In genomic region chr6:109382576-109383437, GRCh38 we compare ENCODE assay signal across 8 cellular contexts. TPM values are rescaled to one million over a fixed set of nuclear protein-coding genes. Genes with fewer than 3 reads are reported as not detected.
DNase-seq lines count a peak whose midpoint lies in the region; ATAC-seq and TF ChIP-seq lines count a peak whose summit lies in the region.

No MANE protein-coding gene starts in this region.

- H3K27ac Mint-ChIP-seq in WTC11, result peak overlapping the region; percentile 99
- peak overlapping the region; percentile 99 to 100 (median 99) for H3K27ac Mint-ChIP-seq in immature natural killer cell

- DNase-seq in AG08396 (ENCODE audit: low spot score) (peak; percentile 92), NCI-H2227 (lab: John Stamatoyannopoulos, UW; ENCODE audit: unreplicated experiment) (peak; percentile 92), WTC11 (ENCODE audit: low spot score) (peak; percentile 89), cardiac fibroblast (ENCODE audit: low read depth in 2 of 2) (peak; percentile 97), immature natural killer cell (peak; percentile 94 to 97 (median 96)), smooth muscle cell of the brain vasculature (ENCODE audit: low read depth, low spot score) (peak; percentile 90)

- POLR2A ChIA-PET in WTC11 (lab: Charles Lee), result interaction anchor here (1.1 to 1.9 kb wide), 3 partner anchors 59 to 288 kb away, joined by 3 to 12 read pairs (median 5); partner anchors contain the start of genes CEP57L1, MICAL1, PPIL6 and SESN1

- H3K4me3 ChIP-seq in cardiac fibroblast (replicated peaks in 1 of 2; ENCODE audit: low read depth in 2 of 2, low read length in 2 of 2), result peak overlapping the region; percentile 92 to 98

- H3K36me3 Mint-ChIP-seq in WTC11, result peaks cover 8% of the 10 kb centered on the region
- peaks cover 1 to 12% (median 10%) of the 10 kb centered on the region in 3 donors for H3K36me3 Mint-ChIP-seq in immature natural killer cell

- TF ChIP-seq CTCF in WTC11 (IDR thresholded peaks at IDR 0.05) (0 out of 2 replicates have a peak, but pooled peaks have one; percentile 23), cardiac fibroblast (IDR thresholded peaks at IDR 0.05; ENCODE audit: low read depth, low read length) (peak; percentile 25)

- ATAC-seq in GM18907 (IDR thresholded peaks at IDR 0.05; ENCODE audit: unreplicated experiment), result peak; percentile 77
- peak; percentile 67 for ATAC-seq in HG03175 (IDR thresholded peaks at IDR 0.05; ENCODE audit: unreplicated experiment)
- ATAC-seq in WTC11, result peak; percentile 79

- H3K27me3 Mint-ChIP-seq in WTC11 (ENCODE audit: low read depth), result no peaks in the 10 kb centered on the region
- peaks cover 19 to 22% (median 21%) of the 10 kb centered on the region in 3 donors for H3K27me3 Mint-ChIP-seq in immature natural killer cell (ENCODE audit: low read depth in 3 of 3)

- CTCF ChIA-PET in WTC11 (lab: Charles Lee), result interaction anchor here (0.6 to 3.7 kb wide), 16 partner anchors 9 to 891 kb away, joined by 3 to 27 read pairs (median 4); partner anchors contain the start of genes PPIL6, SESN1 and SMPD2

- peak overlapping the region; percentile 92 for H3K4me3 Mint-ChIP-seq in WTC11
- H3K4me3 Mint-ChIP-seq in immature natural killer cell, result peak overlapping the region; percentile 93 to 98 (median 97)

- H3K9me3 Mint-ChIP-seq in WTC11 (no peaks in the 10 kb centered on the region), immature natural killer cell (no peaks in the 10 kb centered on the region)

- H3K4me1 Mint-ChIP-seq in WTC11, result peaks cover 28% of the 10 kb centered on the region
- peaks cover 54 to 60% of the 10 kb centered on the region in 2 donors for H3K4me1 Mint-ChIP-seq in immature natural killer cell

TF ChIP-seq in WTC11, 78 proteins besides CTCF, POLR2A, EP300 and RAD21 (continues in another document):
- TF ChIP-seq GRHL2 (CRISPR knock-in tag; IDR thresholded peaks at IDR 0.05; ENCODE audit: insufficient replicate concordance, severe bottlenecking), result no peak
- peak; percentile 96 for TF ChIP-seq USF1 (CRISPR knock-in tag; IDR thresholded peaks at IDR 0.05)
- no peak for TF ChIP-seq SMAD3 (CRISPR knock-in tag; IDR thresholded peaks at IDR 0.05; ENCODE audit: borderline replicate concordance)
- no peak for TF ChIP-seq E2F1 (CRISPR knock-in tag; IDR thresholded peaks at IDR 0.05)
- no peak; the same call in 1 of the 2 replicates for TF ChIP-seq ARID4B (CRISPR knock-in tag; IDR thresholded peaks at IDR 0.05; ENCODE audit: borderline replicate concordance)
- no peak for TF ChIP-seq ESRRA (CRISPR knock-in tag; IDR thresholded peaks at IDR 0.05; ENCODE audit: borderline replicate concordance)
- no peak for TF ChIP-seq ZNF138 (CRISPR knock-in tag; conservative IDR thresholded peaks at IDR 0.05)
- TF ChIP-seq USF2 (CRISPR knock-in tag; IDR thresholded peaks at IDR 0.05), result peak; percentile 95
- no peak for TF ChIP-seq ATF1 (CRISPR knock-in tag; IDR thresholded peaks at IDR 0.05)
- TF ChIP-seq GABPB1 (CRISPR knock-in tag; IDR thresholded peaks at IDR 0.05), result peak; percentile 43; the same call in 1 of the 2 replicates
- no peak for TF ChIP-seq AR (CRISPR knock-in tag; IDR thresholded peaks at IDR 0.05)
- TF ChIP-seq NR2C2 (CRISPR knock-in tag; IDR thresholded peaks at IDR 0.05), result no peak
- TF ChIP-seq ZNF416 (CRISPR knock-in tag; IDR thresholded peaks at IDR 0.05), result no peak
- no peak for TF ChIP-seq ERG (CRISPR knock-in tag; IDR thresholded peaks at IDR 0.05)

RNA-seq across cellular contexts. Expression of gene CD164, which starts 0.5 kb away (rescaled TPM):
- 74.9 to 80.2 TPM (median 79.8 TPM) in 3 replicates for total RNA-seq in WTC11 (2021)
- polyA plus RNA-seq in immature natural killer cell, result 100 to 1,000 TPM; 433 to 825 (median 521) TPM

RNA-seq across cellular contexts. Expression of gene PPIL6, which starts 57.6 kb away (rescaled TPM):
- 0.61 to 0.76 TPM (median 0.69 TPM) in 3 replicates for total RNA-seq in WTC11 (2021)
- 1 to 10 TPM in 1 of 3 donors, under 1 TPM in 2; 0.15 to 1.0 (median 0.44) TPM for polyA plus RNA-seq in immature natural killer cell

RNA-seq across cellular contexts. Expression of gene SMPD2, which starts 57.7 kb away (rescaled TPM):
- total RNA-seq in WTC11 (2021), result 11.2 to 13.1 TPM (median 12.2 TPM) in 3 replicates
- polyA plus RNA-seq in immature natural killer cell, result 10 to 100 TPM; 10.2 to 19.0 (median 13.2) TPM

Comparison
In these comparisons a context has a peak if more than half of its experiments do, and no peak if none do; other contexts are left out.
1. Peak in every context shown above with its lines: DNase-seq, ATAC-seq and H3K4me3 ChIP-seq.